ENCODE assay signal across 1 cellular context in the genomic region with DNA sequence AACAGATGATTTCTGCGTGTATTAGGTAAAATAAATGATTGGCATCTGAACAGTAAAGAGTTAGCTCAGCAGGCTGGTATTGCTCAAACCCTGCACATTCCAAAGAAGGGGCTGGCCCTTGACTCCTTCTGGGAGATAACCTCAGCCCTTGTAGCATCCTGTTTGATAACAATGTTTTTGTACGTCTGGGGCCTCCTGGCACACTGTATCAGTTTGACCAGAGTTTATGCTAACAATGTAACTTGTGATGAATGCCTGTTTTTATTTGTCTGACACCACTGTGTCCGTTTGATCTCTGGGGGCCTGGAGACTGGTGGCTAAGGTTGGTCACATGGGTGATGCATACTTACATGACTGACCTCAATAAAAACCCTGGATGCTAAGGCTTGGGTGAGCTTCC.
TF ChIP-seq lines count a peak whose summit lies in the region.

No MANE protein-coding gene starts in this region.

TF ChIP-seq in HepG2, 621 proteins besides CTCF, POLR2A, EP300 and RAD21 (continued from another document and continues in another):
- no peak for TF ChIP-seq CREB1 (IDR thresholded peaks at IDR 0.05)
- 0 out of 2 replicates have a peak, but pooled peaks have one; percentile 23 for TF ChIP-seq CREB1 (CRISPR knock-in tag; IDR thresholded peaks at IDR 0.05)
- TF ChIP-seq KAT7 (CRISPR knock-in tag; IDR thresholded peaks at IDR 0.05; ENCODE audit: borderline replicate concordance) = no peak
- TF ChIP-seq ZNF101 (CRISPR knock-in tag; IDR thresholded peaks at IDR 0.05; ENCODE audit: borderline replicate concordance, low read depth) = no peak
- TF ChIP-seq GZF1 (CRISPR knock-in tag; IDR thresholded peaks at IDR 0.05) = no peak
- TF ChIP-seq TCF12 (IDR thresholded peaks at IDR 0.05) = no peak
- no peak for TF ChIP-seq TCF12 (CRISPR knock-in tag; IDR thresholded peaks at IDR 0.05)
- TF ChIP-seq ZNF709 (CRISPR knock-in tag; IDR thresholded peaks at IDR 0.05) = no peak
- TF ChIP-seq NFRKB (IDR thresholded peaks at IDR 0.05) = no peak
- no peak for TF ChIP-seq AKAP8 (CRISPR knock-in tag; IDR thresholded peaks at IDR 0.05)
- TF ChIP-seq, protein P1, sequence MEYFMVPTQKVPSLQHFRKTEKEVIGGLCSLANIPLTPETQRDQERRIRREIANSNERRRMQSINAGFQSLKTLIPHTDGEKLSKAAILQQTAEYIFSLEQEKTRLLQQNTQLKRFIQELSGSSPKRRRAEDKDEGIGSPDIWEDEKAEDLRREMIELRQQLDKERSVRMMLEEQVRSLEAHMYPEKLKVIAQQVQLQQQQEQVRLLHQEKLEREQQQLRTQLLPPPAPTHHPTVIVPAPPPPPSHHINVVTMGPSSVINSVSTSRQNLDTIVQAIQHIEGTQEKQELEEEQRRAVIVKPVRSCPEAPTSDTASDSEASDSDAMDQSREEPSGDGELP (IDR thresholded peaks at IDR 0.05; ENCODE audit: borderline replicate concordance, low read depth) = no peak
- TF ChIP-seq, protein P2, sequence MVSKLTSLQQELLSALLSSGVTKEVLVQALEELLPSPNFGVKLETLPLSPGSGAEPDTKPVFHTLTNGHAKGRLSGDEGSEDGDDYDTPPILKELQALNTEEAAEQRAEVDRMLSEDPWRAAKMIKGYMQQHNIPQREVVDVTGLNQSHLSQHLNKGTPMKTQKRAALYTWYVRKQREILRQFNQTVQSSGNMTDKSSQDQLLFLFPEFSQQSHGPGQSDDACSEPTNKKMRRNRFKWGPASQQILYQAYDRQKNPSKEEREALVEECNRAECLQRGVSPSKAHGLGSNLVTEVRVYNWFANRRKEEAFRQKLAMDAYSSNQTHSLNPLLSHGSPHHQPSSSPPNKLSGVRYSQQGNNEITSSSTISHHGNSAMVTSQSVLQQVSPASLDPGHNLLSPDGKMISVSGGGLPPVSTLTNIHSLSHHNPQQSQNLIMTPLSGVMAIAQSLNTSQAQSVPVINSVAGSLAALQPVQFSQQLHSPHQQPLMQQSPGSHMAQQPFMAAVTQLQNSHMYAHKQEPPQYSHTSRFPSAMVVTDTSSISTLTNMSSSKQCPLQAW (CRISPR knock-in tag; IDR thresholded peaks at IDR 0.05) = no peak
- TF ChIP-seq, protein P3, sequence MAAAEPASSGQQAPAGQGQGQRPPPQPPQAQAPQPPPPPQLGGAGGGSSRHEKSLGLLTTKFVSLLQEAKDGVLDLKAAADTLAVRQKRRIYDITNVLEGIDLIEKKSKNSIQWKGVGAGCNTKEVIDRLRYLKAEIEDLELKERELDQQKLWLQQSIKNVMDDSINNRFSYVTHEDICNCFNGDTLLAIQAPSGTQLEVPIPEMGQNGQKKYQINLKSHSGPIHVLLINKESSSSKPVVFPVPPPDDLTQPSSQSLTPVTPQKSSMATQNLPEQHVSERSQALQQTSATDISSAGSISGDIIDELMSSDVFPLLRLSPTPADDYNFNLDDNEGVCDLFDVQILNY (CRISPR knock-in tag; conservative IDR thresholded peaks at IDR 0.05) = no peak
- TF ChIP-seq ZNF251 (CRISPR knock-in tag; IDR thresholded peaks at IDR 0.05) = no peak
- TF ChIP-seq KDM4B (CRISPR knock-in tag; IDR thresholded peaks at IDR 0.05) = no peak
- TF ChIP-seq ZBTB20 (CRISPR knock-in tag; IDR thresholded peaks at IDR 0.05; ENCODE audit: borderline replicate concordance, low read depth) = no peak
- TF ChIP-seq ZNF577 (CRISPR knock-in tag; IDR thresholded peaks at IDR 0.05; ENCODE audit: borderline replicate concordance, low read depth) = no peak
- TF ChIP-seq ISL2 (CRISPR knock-in tag; IDR thresholded peaks at IDR 0.05) = 0 out of 2 replicates have a peak, but pooled peaks have one; percentile 54
- no peak for TF ChIP-seq MXI1 (IDR thresholded peaks at IDR 0.05; ENCODE audit: borderline replicate concordance, low read depth, low read length)
- no peak for TF ChIP-seq RBAK (CRISPR knock-in tag; IDR thresholded peaks at IDR 0.05)
- no peak for TF ChIP-seq FOSL1 (CRISPR knock-in tag; IDR thresholded peaks at IDR 0.05; ENCODE audit: borderline replicate concordance)
- TF ChIP-seq, protein P4, sequence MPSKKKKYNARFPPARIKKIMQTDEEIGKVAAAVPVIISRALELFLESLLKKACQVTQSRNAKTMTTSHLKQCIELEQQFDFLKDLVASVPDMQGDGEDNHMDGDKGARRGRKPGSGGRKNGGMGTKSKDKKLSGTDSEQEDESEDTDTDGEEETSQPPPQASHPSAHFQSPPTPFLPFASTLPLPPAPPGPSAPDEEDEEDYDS (CRISPR knock-in tag; IDR thresholded peaks at IDR 0.05) = no peak
- TF ChIP-seq ZNF33A (CRISPR knock-in tag; IDR thresholded peaks at IDR 0.05; ENCODE audit: borderline replicate concordance) = no peak
- TF ChIP-seq, protein P5, sequence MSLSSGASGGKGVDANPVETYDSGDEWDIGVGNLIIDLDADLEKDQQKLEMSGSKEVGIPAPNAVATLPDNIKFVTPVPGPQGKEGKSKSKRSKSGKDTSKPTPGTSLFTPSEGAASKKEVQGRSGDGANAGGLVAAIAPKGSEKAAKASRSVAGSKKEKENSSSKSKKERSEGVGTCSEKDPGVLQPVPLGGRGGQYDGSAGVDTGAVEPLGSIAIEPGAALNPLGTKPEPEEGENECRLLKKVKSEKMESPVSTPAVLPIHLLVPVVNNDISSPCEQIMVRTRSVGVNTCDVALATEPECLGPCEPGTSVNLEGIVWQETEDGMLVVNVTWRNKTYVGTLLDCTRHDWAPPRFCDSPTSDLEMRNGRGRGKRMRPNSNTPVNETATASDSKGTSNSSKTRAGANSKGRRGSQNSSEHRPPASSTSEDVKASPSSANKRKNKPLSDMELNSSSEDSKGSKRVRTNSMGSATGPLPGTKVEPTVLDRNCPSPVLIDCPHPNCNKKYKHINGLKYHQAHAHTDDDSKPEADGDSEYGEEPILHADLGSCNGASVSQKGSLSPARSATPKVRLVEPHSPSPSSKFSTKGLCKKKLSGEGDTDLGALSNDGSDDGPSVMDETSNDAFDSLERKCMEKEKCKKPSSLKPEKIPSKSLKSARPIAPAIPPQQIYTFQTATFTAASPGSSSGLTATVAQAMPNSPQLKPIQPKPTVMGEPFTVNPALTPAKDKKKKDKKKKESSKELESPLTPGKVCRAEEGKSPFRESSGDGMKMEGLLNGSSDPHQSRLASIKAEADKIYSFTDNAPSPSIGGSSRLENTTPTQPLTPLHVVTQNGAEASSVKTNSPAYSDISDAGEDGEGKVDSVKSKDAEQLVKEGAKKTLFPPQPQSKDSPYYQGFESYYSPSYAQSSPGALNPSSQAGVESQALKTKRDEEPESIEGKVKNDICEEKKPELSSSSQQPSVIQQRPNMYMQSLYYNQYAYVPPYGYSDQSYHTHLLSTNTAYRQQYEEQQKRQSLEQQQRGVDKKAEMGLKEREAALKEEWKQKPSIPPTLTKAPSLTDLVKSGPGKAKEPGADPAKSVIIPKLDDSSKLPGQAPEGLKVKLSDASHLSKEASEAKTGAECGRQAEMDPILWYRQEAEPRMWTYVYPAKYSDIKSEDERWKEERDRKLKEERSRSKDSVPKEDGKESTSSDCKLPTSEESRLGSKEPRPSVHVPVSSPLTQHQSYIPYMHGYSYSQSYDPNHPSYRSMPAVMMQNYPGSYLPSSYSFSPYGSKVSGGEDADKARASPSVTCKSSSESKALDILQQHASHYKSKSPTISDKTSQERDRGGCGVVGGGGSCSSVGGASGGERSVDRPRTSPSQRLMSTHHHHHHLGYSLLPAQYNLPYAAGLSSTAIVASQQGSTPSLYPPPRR (CRISPR knock-in tag; IDR thresholded peaks at IDR 0.05; ENCODE audit: borderline replicate concordance) = peak; percentile 69; the same call in 1 of the 2 replicates
- TF ChIP-seq ZNF326 (CRISPR knock-in tag; IDR thresholded peaks at IDR 0.05; ENCODE audit: borderline replicate concordance) = no peak
- TF ChIP-seq MED1 (CRISPR knock-in tag; IDR thresholded peaks at IDR 0.05) = 0 out of 2 replicates have a peak, but pooled peaks have one; percentile 18
- TF ChIP-seq, protein P6, sequence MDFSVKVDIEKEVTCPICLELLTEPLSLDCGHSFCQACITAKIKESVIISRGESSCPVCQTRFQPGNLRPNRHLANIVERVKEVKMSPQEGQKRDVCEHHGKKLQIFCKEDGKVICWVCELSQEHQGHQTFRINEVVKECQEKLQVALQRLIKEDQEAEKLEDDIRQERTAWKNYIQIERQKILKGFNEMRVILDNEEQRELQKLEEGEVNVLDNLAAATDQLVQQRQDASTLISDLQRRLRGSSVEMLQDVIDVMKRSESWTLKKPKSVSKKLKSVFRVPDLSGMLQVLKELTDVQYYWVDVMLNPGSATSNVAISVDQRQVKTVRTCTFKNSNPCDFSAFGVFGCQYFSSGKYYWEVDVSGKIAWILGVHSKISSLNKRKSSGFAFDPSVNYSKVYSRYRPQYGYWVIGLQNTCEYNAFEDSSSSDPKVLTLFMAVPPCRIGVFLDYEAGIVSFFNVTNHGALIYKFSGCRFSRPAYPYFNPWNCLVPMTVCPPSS (IDR thresholded peaks at IDR 0.05) = no peak
- no peak for TF ChIP-seq ZNF30 (CRISPR knock-in tag; IDR thresholded peaks at IDR 0.05)
- TF ChIP-seq PCBP1 (IDR thresholded peaks at IDR 0.05; ENCODE audit: borderline replicate concordance, low read depth, low read length) = no peak
- TF ChIP-seq, protein P7, sequence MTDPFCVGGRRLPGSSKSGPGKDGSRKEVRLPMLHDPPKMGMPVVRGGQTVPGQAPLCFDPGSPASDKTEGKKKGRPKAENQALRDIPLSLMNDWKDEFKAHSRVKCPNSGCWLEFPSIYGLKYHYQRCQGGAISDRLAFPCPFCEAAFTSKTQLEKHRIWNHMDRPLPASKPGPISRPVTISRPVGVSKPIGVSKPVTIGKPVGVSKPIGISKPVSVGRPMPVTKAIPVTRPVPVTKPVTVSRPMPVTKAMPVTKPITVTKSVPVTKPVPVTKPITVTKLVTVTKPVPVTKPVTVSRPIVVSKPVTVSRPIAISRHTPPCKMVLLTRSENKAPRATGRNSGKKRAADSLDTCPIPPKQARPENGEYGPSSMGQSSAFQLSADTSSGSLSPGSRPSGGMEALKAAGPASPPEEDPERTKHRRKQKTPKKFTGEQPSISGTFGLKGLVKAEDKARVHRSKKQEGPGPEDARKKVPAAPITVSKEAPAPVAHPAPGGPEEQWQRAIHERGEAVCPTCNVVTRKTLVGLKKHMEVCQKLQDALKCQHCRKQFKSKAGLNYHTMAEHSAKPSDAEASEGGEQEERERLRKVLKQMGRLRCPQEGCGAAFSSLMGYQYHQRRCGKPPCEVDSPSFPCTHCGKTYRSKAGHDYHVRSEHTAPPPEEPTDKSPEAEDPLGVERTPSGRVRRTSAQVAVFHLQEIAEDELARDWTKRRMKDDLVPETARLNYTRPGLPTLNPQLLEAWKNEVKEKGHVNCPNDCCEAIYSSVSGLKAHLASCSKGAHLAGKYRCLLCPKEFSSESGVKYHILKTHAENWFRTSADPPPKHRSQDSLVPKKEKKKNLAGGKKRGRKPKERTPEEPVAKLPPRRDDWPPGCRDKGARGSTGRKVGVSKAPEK (CRISPR knock-in tag; IDR thresholded peaks at IDR 0.05; ENCODE audit: borderline replicate concordance) = no peak
- TF ChIP-seq ZNF562 (CRISPR knock-in tag; IDR thresholded peaks at IDR 0.05; ENCODE audit: borderline replicate concordance) = no peak
- TF ChIP-seq ZBTB21 (CRISPR knock-in tag; IDR thresholded peaks at IDR 0.05) = no peak
- TF ChIP-seq SRY (CRISPR knock-in tag; IDR thresholded peaks at IDR 0.05) = no peak
- no peak for TF ChIP-seq ZNF761 (CRISPR knock-in tag; conservative IDR thresholded peaks at IDR 0.05)
- TF ChIP-seq, protein P8, sequence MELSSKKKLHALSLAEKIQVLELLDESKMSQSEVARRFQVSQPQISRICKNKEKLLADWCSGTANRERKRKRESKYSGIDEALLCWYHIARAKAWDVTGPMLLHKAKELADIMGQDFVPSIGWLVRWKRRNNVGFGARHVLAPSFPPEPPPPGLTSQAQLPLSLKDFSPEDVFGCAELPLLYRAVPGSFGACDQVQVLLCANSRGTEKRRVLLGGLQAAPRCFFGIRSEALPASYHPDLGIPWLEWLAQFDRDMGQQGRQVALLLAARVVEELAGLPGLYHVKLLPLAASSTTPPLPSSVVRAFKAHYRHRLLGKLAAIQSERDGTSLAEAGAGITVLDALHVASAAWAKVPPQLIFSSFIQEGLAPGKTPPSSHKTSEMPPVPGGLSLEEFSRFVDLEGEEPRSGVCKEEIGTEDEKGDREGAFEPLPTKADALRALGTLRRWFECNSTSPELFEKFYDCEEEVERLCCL (CRISPR knock-in tag; IDR thresholded peaks at IDR 0.05; ENCODE audit: borderline replicate concordance) = no peak
- TF ChIP-seq ZNF768 (CRISPR knock-in tag; IDR thresholded peaks at IDR 0.05) = no peak
- TF ChIP-seq DPF2 (CRISPR knock-in tag; IDR thresholded peaks at IDR 0.05; ENCODE audit: borderline replicate concordance, low read depth) = peak; percentile 60; the same call in 1 of the 2 replicates
- TF ChIP-seq ZNF335 (CRISPR knock-in tag; IDR thresholded peaks at IDR 0.05) = no peak
- no peak for TF ChIP-seq ZSCAN21 (CRISPR knock-in tag; IDR thresholded peaks at IDR 0.05; ENCODE audit: borderline replicate concordance)
- TF ChIP-seq, protein P9, sequence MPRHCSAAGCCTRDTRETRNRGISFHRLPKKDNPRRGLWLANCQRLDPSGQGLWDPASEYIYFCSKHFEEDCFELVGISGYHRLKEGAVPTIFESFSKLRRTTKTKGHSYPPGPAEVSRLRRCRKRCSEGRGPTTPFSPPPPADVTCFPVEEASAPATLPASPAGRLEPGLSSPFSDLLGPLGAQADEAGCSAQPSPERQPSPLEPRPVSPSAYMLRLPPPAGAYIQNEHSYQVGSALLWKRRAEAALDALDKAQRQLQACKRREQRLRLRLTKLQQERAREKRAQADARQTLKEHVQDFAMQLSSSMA (CRISPR knock-in tag; IDR thresholded peaks at IDR 0.05) = no peak
- TF ChIP-seq PPARG (CRISPR knock-in tag; conservative IDR thresholded peaks at IDR 0.05) = peak; percentile 69; the same call in 1 of the 2 replicates
- TF ChIP-seq ZBTB1 (CRISPR knock-in tag; IDR thresholded peaks at IDR 0.05; ENCODE audit: borderline replicate concordance) = no peak
- no peak for TF ChIP-seq ZNF510 (CRISPR knock-in tag; IDR thresholded peaks at IDR 0.05; ENCODE audit: low read depth)
- TF ChIP-seq, protein P10, sequence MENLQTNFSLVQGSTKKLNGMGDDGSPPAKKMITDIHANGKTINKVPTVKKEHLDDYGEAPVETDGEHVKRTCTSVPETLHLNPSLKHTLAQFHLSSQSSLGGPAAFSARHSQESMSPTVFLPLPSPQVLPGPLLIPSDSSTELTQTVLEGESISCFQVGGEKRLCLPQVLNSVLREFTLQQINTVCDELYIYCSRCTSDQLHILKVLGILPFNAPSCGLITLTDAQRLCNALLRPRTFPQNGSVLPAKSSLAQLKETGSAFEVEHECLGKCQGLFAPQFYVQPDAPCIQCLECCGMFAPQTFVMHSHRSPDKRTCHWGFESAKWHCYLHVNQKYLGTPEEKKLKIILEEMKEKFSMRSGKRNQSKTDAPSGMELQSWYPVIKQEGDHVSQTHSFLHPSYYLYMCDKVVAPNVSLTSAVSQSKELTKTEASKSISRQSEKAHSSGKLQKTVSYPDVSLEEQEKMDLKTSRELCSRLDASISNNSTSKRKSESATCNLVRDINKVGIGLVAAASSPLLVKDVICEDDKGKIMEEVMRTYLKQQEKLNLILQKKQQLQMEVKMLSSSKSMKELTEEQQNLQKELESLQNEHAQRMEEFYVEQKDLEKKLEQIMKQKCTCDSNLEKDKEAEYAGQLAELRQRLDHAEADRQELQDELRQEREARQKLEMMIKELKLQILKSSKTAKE (CRISPR knock-in tag; IDR thresholded peaks at IDR 0.05; ENCODE audit: borderline replicate concordance) = peak; percentile 65; the same call in 1 of the 2 replicates
- TF ChIP-seq MAF1 (CRISPR knock-in tag; IDR thresholded peaks at IDR 0.05; ENCODE audit: borderline replicate concordance) = no peak
- peak; percentile 70 for TF ChIP-seq SOX13 (IDR thresholded peaks at IDR 0.05)
- TF ChIP-seq SOX13 (CRISPR knock-in tag; conservative IDR thresholded peaks at IDR 0.05 in 1 of 2, IDR thresholded peaks at IDR 0.05 in 1 of 2) = peak in 1 of 2 experiments; percentile 93; a peak in 2 of 4 replicates
- TF ChIP-seq, protein P11, sequence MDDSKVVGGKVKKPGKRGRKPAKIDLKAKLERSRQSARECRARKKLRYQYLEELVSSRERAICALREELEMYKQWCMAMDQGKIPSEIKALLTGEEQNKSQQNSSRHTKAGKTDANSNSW (CRISPR knock-in tag; IDR thresholded peaks at IDR 0.05; ENCODE audit: borderline replicate concordance) = no peak
- TF ChIP-seq KDM3A (CRISPR knock-in tag; IDR thresholded peaks at IDR 0.05; ENCODE audit: low read depth) = no peak
